11 cellular contexts compared by ENCODE assay signal in the genomic region with DNA sequence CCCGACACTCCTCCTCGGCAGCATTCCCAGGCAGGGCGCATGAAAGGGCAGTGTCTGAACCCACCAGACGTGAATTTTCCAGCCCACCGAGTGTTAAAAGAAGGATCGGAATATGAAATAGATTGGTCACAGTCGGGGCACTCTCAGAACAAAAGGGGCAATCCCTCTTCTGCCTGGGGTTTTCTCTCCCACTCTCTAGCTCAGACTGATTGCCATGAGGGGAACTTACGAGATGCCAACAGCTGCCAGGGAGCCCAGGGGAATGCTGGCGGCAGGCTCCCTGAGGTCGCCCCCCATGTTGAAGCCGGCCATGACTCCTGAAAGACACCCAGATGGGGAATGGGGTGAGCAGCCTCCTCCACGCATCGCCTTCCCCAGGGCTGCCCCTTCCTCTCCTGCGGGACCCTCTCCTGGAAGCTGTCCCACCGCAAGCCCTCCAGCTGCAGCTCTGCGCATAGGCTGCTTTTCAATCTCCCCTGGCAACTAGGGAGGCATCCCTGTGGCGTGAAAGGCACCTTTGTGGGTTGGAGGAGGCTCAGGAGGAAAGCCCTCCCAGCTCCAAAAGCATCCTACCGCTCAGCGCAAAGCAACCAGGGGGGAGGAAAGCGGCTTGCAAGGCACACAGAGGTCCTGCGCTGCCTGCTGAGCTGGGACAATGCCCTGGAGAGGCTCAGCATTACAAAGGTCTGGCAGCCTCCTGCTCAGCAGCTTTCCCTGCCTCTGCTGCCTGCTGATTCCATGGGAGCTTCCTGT.
DNase-seq lines count a peak whose midpoint lies in the region; ATAC-seq, FAIRE-seq and TF ChIP-seq lines count a peak whose summit lies in the region.
"Had no signal": no experiment of that assay in that cellular context is flagged by ENCODE, and none has a peak within 500 bp of the region (broad histone marks: within the 10 kb centered on the region; RNA-seq: fewer than 3 reads in every experiment).

No MANE protein-coding gene starts in this region.

- H3K4me1 ChIP-seq in mucosa of descending colon (ENCODE audit: low read depth) (peaks cover 6% of the 10 kb centered on the region), small intestine (ENCODE audit: control insufficient read depth in 2 of 2, insufficient read depth in 1 of 2, low read depth in 1 of 2, low read length in 1 of 2) (peaks cover 0 to 4% of the 10 kb centered on the region in 2 donors)

- DNase-seq in left ventricle myocardium superior, result no peak
- no peak for DNase-seq in Right ventricle myocardium superior
- no peak for DNase-seq in brain microvascular endothelial cell
- DNase-seq in mucosa of descending colon, result no peak
- no peak for DNase-seq in OCI-M2 (lab: John Stamatoyannopoulos, UW; ENCODE audit: unreplicated experiment)
- no peak for DNase-seq in small intestine
- DNase-seq in NCI-H526 (lab: John Stamatoyannopoulos, UW), result no peak
- DNase-seq: SIG-M5; stimulated activated CD4-positive, alpha-beta T cell treated with anti-CD3 and anti-CD28 coated beads, Interleukin-12 subunit alpha, Interleukin-12 subunit beta, amount 100 ng/mL, for 4 hours had no signal

- no peaks in the 10 kb centered on the region for H3K27me3 ChIP-seq in brain microvascular endothelial cell (replicated peaks)
- no peaks in the 10 kb centered on the region for H3K27me3 ChIP-seq in small intestine (ENCODE audit: control insufficient read depth in 2 of 2, insufficient read depth in 2 of 2, low read length in 2 of 2)

- no peak for FAIRE-seq in small intestine (lab: Jason Lieb, UNC)
- FAIRE-seq: colon had no signal

- no peak for TF ChIP-seq CTCF in brain microvascular endothelial cell (IDR thresholded peaks at IDR 0.05; ENCODE audit: low read depth, low read length, missing control alignments)
- TF ChIP-seq CTCF in mucosa of descending colon (IDR thresholded peaks at IDR 0.05), result no peak

- ATAC-seq in left ventricle myocardium superior, result peak; percentile 36
- ATAC-seq in Right ventricle myocardium superior (ENCODE audit: poor library complexity), result no peak
- peak; percentile 6 for ATAC-seq in mucosa of descending colon
- ATAC-seq in HG03175 (IDR thresholded peaks at IDR 0.05; ENCODE audit: unreplicated experiment), result no peak

- WGBS in small intestine, 3 donors, result 68 to 93% (median 88%) methylated on average over 19 to 21 of the region's 21 CpGs

- H3K4me3 ChIP-seq in brain microvascular endothelial cell (ENCODE audit: low read depth, low read length) (peak overlapping the region; percentile 29), mucosa of descending colon (no peak overlapping the region), small intestine (ENCODE audit: low read depth in 1 of 2, low read length in 2 of 2) (no peak overlapping the region)

- H3K27ac ChIP-seq in brain microvascular endothelial cell (no peak overlapping the region), small intestine (ENCODE audit: low read depth in 1 of 2, low read length in 1 of 2) (no peak overlapping the region)

- in situ Hi-C loops in brain microvascular endothelial cell (cut with HindIII; ENCODE audit: low pct_ligation_motif_present, low sequenced_read_pairs), result no loop called here

- no peaks in the 10 kb centered on the region for H3K36me3 ChIP-seq in brain microvascular endothelial cell (replicated peaks)
- no peaks in the 10 kb centered on the region for H3K36me3 ChIP-seq in mucosa of descending colon (ENCODE audit: low read depth)
- H3K36me3 ChIP-seq in small intestine (ENCODE audit: control insufficient read depth in 2 of 2, insufficient read depth in 2 of 2, low read length in 2 of 2), result no peaks in the 10 kb centered on the region

- intact Hi-C loops in left ventricle myocardium superior (cut with micrococcal nuclease) (no loop called here), Right ventricle myocardium superior (cut with DNase I) (no loop called here), mucosa of descending colon (cut with DNase I, micrococcal nuclease) (no loop called here)

- H3K9me3 ChIP-seq in mucosa of descending colon (no peaks in the 10 kb centered on the region), small intestine (ENCODE audit: control insufficient read depth, low read depth) (no peaks in the 10 kb centered on the region)

Comparison
In these comparisons a context has a peak if more than half of its experiments do, and no peak if none do; other contexts are left out.
1. ATAC-seq: peak in left ventricle myocardium superior (single experiment) and mucosa of descending colon (single experiment); none in Right ventricle myocardium superior (single experiment) and HG03175 (single experiment).